Comparison of ENCODE assay signal across 17 cellular contexts in genomic region chr16:16131659-16132058, GRCh38.
DNase-seq lines count a peak whose midpoint lies in the region; ATAC-seq, FAIRE-seq and TF ChIP-seq lines count a peak whose summit lies in the region.
"Had no signal": no experiment of that assay in that cellular context is flagged by ENCODE, and none has a peak within 500 bp of the region (broad histone marks: within the 10 kb centered on the region; RNA-seq: fewer than 3 reads in every experiment).

No MANE protein-coding gene starts in this region.

- DNase-seq in CD4-positive, CD25-positive, alpha-beta regulatory T cell = no peak
- DNase-seq in H9 (no peak), endodermal cell (no peak), lower lobe of right lung (peak; percentile 12), glomerular visceral epithelial cell (ENCODE audit: extremely low spot score) (no peak), RCC 7860 (ENCODE audit: low spot score) (no peak), NCI-H226 (no peak)
- DNase-seq: C1 segment of cervical spinal cord; Caco-2; CD8-positive, alpha-beta T cell; DMS153; DND-41; GOT3; HCEC 1CT had no signal

- no peak overlapping the region for H4K5ac ChIP-seq in H9 (ENCODE audit: insufficient read length, low read depth, low read length)

- H3K79me2 ChIP-seq in H9 (ENCODE audit: insufficient read depth, low read length) = no peaks in the 10 kb centered on the region

- H2AK5ac ChIP-seq in H9 (ENCODE audit: insufficient read length, low read length) = no peak overlapping the region

- H3K4me3 Mint-ChIP-seq in CD4-positive, CD25-positive, alpha-beta regulatory T cell = no peak overlapping the region
- H3K4me3 Mint-ChIP-seq in H9 (no peak overlapping the region), endodermal cell (no peak overlapping the region)
- H3K4me3 Mint-ChIP-seq: CD8-positive, alpha-beta T cell had no signal

- no peaks in the 10 kb centered on the region for H3K27me3 Mint-ChIP-seq in CD4-positive, CD25-positive, alpha-beta regulatory T cell
- H3K27me3 Mint-ChIP-seq in H9 (ENCODE audit: low read depth) = no peaks in the 10 kb centered on the region
- H3K27me3 Mint-ChIP-seq in endodermal cell (ENCODE audit: insufficient read depth) = no peaks in the 10 kb centered on the region

- H3K4me1 ChIP-seq in CD4-positive, CD25-positive, alpha-beta regulatory T cell (ENCODE audit: control insufficient read depth, insufficient read depth, low read length, poor library complexity, severe bottlenecking) = no peaks in the 10 kb centered on the region
- no peaks in the 10 kb centered on the region for H3K4me1 ChIP-seq in H9 (ENCODE audit: insufficient read depth, low read length)
- no peaks in the 10 kb centered on the region for H3K4me1 ChIP-seq in endodermal cell (ENCODE audit: control insufficient read depth, insufficient read depth, low read length)
- H3K4me1 ChIP-seq in lower lobe of right lung = no peaks in the 10 kb centered on the region
- H3K4me1 ChIP-seq: Caco-2 had no signal

- no peak overlapping the region for H4K8ac ChIP-seq in H9 (replicated peaks; ENCODE audit: insufficient read length, low read depth, low read length)

- H3K27ac Mint-ChIP-seq in CD4-positive, CD25-positive, alpha-beta regulatory T cell = peak overlapping the region; percentile 20 to 78 (median 51)
- H3K27ac Mint-ChIP-seq in H9 = peak overlapping the region in 2 of 3 experiments; percentile 34 to 74; a peak in 3 of 7 replicates
- H3K27ac Mint-ChIP-seq in endodermal cell = peak overlapping the region; percentile 30
- H3K27ac Mint-ChIP-seq: CD8-positive, alpha-beta T cell had no signal

- no peaks in the 10 kb centered on the region for H3K27me3 ChIP-seq in CD4-positive, CD25-positive, alpha-beta regulatory T cell (ENCODE audit: control insufficient read depth, insufficient read depth, low read length)
- H3K27me3 ChIP-seq in H9 (ENCODE audit: insufficient read depth, low read length) = no peaks in the 10 kb centered on the region
- H3K27me3 ChIP-seq in endodermal cell (ENCODE audit: control insufficient read depth, insufficient read depth, low read length, poor library complexity, severe bottlenecking) = no peaks in the 10 kb centered on the region
- H3K27me3 ChIP-seq in lower lobe of right lung (ENCODE audit: low read depth) = no peaks in the 10 kb centered on the region

- no peak overlapping the region for H4K91ac ChIP-seq in H9 (ENCODE audit: insufficient read length, low read depth, low read length)

- H2BK20ac ChIP-seq in H9 (ENCODE audit: low read depth, low read length, poor library complexity, severe bottlenecking) = no peak overlapping the region

- no peak overlapping the region for H3K4me3 ChIP-seq in CD4-positive, CD25-positive, alpha-beta regulatory T cell (ENCODE audit: low read depth, low read length)
- H3K4me3 ChIP-seq in endodermal cell (ENCODE audit: low read length) = no peak overlapping the region
- H3K4me3 ChIP-seq in lower lobe of right lung = no peak overlapping the region

- H3K79me1 ChIP-seq in H9 (ENCODE audit: insufficient read depth, low read depth, low read length, poor library complexity, severe bottlenecking) = no peaks in the 10 kb centered on the region

- no peaks in the 10 kb centered on the region for H3K9me3 Mint-ChIP-seq in CD4-positive, CD25-positive, alpha-beta regulatory T cell
- H3K9me3 Mint-ChIP-seq in H9 = no peaks in the 10 kb centered on the region
- no peaks in the 10 kb centered on the region for H3K9me3 Mint-ChIP-seq in endodermal cell
- H3K9me3 Mint-ChIP-seq: CD8-positive, alpha-beta T cell had no signal

- FAIRE-seq in RCC 7860 (lab: Jason Lieb, UNC) = no peak
- FAIRE-seq: G401.6, GM12892, H54 had no signal

- H3K4me2 ChIP-seq in H9 (ENCODE audit: insufficient read depth, insufficient read length, low read length) = no peak overlapping the region

- peaks cover 0 to 7% (median 4%) of the 10 kb centered on the region in 4 donors for H3K4me1 Mint-ChIP-seq in CD4-positive, CD25-positive, alpha-beta regulatory T cell
- H3K4me1 Mint-ChIP-seq in H9 = no peaks in the 10 kb centered on the region
- no peaks in the 10 kb centered on the region for H3K4me1 Mint-ChIP-seq in endodermal cell

- H2BK120ac ChIP-seq in H9 (ENCODE audit: low read depth, low read length, poor library complexity, severe bottlenecking) = no peak overlapping the region

- H3K18ac ChIP-seq in H9 (ENCODE audit: insufficient read length, low read depth, low read length) = no peak overlapping the region

- no peak overlapping the region for H2AFZ ChIP-seq in H9 (ENCODE audit: low read length)

- no peak overlapping the region for H2BK5ac ChIP-seq in H9 (ENCODE audit: insufficient read length, low read length)

- H3K9me3 ChIP-seq in CD4-positive, CD25-positive, alpha-beta regulatory T cell (ENCODE audit: control insufficient read depth in 2 of 2, low read length in 2 of 2) = no peaks in the 10 kb centered on the region
- H3K9me3 ChIP-seq in H9 (ENCODE audit: control insufficient read depth, low read depth, low read length) = no peaks in the 10 kb centered on the region
- no peaks in the 10 kb centered on the region for H3K9me3 ChIP-seq in endodermal cell (ENCODE audit: control insufficient read depth, low read length)
- H3K9me3 ChIP-seq in lower lobe of right lung = no peaks in the 10 kb centered on the region
- H3K9me3 ChIP-seq: Caco-2 had no signal

- intact Hi-C loops in lower lobe of right lung (cut with DNase I) = no loop called here

- H3K23me2 ChIP-seq in H9 (ENCODE audit: insufficient read length, low read depth, low read length, poor library complexity, severe bottlenecking) = no peaks in the 10 kb centered on the region

- no peak overlapping the region for H3K27ac ChIP-seq in CD4-positive, CD25-positive, alpha-beta regulatory T cell (ENCODE audit: insufficient read depth, low read length, poor library complexity, severe bottlenecking)
- H3K27ac ChIP-seq in H9 (ENCODE audit: insufficient read length, low read depth, low read length) (no peak overlapping the region), endodermal cell (ENCODE audit: low read depth, low read length) (no peak overlapping the region), lower lobe of right lung (no peak overlapping the region)

- H2BK12ac ChIP-seq in H9 (ENCODE audit: insufficient read length, low read depth, low read length) = no peak overlapping the region

- no CpG with 5 or more reads among the region's 15 CpGs for WGBS in H9 (ENCODE audit: extremely low coverage, insufficient read length, low lambda C conversion rate)
- WGBS in endodermal cell (ENCODE audit: insufficient coverage in 1 of 2, insufficient read length in 1 of 2), 2 experiments = 93 to 94% methylated on average over 7 to 15 of the region's 15 CpGs

- no peak overlapping the region for H3K4ac ChIP-seq in H9 (ENCODE audit: low read depth, low read length)

- H3K9ac ChIP-seq in H9 (ENCODE audit: extremely low read depth, insufficient read length, low read length) (no peak overlapping the region), endodermal cell (ENCODE audit: extremely low read depth, low read length, poor library complexity, severe bottlenecking) (no peak overlapping the region)

- no peak for TF ChIP-seq CTCF in H9 (conservative IDR thresholded peaks at IDR 0.05)
- TF ChIP-seq CTCF in endodermal cell (conservative IDR thresholded peaks at IDR 0.05) = no peak
- TF ChIP-seq CTCF in lower lobe of right lung (IDR thresholded peaks at IDR 0.05) = no peak

- H3K36me3 ChIP-seq in CD4-positive, CD25-positive, alpha-beta regulatory T cell (ENCODE audit: control insufficient read depth, insufficient read depth, low read length) = peaks cover 76% of the 10 kb centered on the region
- H3K36me3 ChIP-seq in endodermal cell (ENCODE audit: control insufficient read depth, insufficient read depth, low read length) (peaks cover 46% of the 10 kb centered on the region), lower lobe of right lung (peaks cover 96% of the 10 kb centered on the region)

- H3K14ac ChIP-seq in H9 (ENCODE audit: insufficient read depth, low read length) = no peak overlapping the region

- no peak for ATAC-seq in CD4-positive, CD25-positive, alpha-beta regulatory T cell (ENCODE audit: low read depth in 2 of 2)
- no peak for ATAC-seq in lower lobe of right lung
- ATAC-seq: CD8-positive, alpha-beta T cell had no signal

- no peak overlapping the region for H3T11ph ChIP-seq in H9 (ENCODE audit: low read length)

- H3K36me3 Mint-ChIP-seq in CD4-positive, CD25-positive, alpha-beta regulatory T cell = peaks cover 39% of the 10 kb centered on the region
- H3K36me3 Mint-ChIP-seq in H9 (ENCODE audit: insufficient read depth in 1 of 3, low read depth in 3 of 3) (peaks cover 36 to 78% (median 58%) of the 10 kb centered on the region in 3 experiments; a peak in 6 of 7 replicates), endodermal cell (ENCODE audit: low read depth) (peaks cover 52% of the 10 kb centered on the region)

- H3K56ac ChIP-seq in H9 (ENCODE audit: insufficient read length, low read depth, low read length) = no peak overlapping the region

- no peaks in the 10 kb centered on the region for H4K20me1 ChIP-seq in H9 (ENCODE audit: control insufficient read depth, insufficient read depth, insufficient read length)

- no peak overlapping the region for H3K23ac ChIP-seq in H9 (ENCODE audit: insufficient read length, low read depth, low read length)

- no peak overlapping the region for H2BK15ac ChIP-seq in H9 (ENCODE audit: low read depth, low read length)
